ENCODE assay signal across 8 cellular contexts in the genomic region with DNA sequence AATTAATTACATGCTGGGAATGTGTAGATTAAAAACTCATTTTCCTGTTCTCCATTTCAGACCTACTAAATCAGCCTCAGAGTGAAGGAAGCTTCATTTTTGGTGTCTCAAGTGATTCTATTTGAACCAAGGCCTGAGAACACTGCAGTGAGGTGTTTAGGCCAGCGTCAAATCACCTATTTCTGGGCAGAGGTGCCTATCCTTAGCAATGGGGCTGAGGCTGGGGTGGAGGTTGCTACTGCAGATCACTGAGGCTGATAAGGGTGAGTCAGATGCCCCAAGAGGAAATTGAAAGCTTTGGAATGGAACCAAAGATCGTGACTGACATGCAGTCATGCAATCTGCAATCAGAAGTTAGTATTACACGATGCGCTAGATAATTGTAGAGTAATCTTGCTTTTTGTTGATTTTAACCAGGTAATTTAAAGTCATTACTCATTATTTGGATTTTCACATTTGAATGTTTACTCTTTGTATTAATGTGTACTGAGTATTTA. TPM values are rescaled to one million over a fixed set of nuclear protein-coding genes. Genes with fewer than 3 reads are reported as not detected.
DNase-seq lines count a peak whose midpoint lies in the region; ATAC-seq and TF ChIP-seq lines count a peak whose summit lies in the region.

No MANE protein-coding gene starts in this region.

- H3K4me1 Mint-ChIP-seq in activated T-helper 1 cell treated with anti-CD3 and anti-CD28 coated beads, Interleukin-12 subunit alpha, Interleukin-12 subunit beta, Interleukin-2, Interleukin-4 antibody, amounts not matched to agents 30 ng/mL and 10 ng/mL and 1 ng/mL, durations not matched to agents 14 hours and 24 hours and 36 hours (ENCODE audit: low read depth) = peaks cover 61% of the 10 kb centered on the region
- no peaks in the 10 kb centered on the region for H3K4me1 Mint-ChIP-seq in glutamatergic neuron (ENCODE audit: low read depth, unreplicated experiment)

- no peaks in the 10 kb centered on the region for H3K36me3 ChIP-seq in HEK293 (ENCODE audit: control insufficient read depth in 2 of 2, insufficient read depth in 1 of 2, low read length in 2 of 2)

- no peak for ATAC-seq in GM18870 (IDR thresholded peaks at IDR 0.05; ENCODE audit: unreplicated experiment)
- ATAC-seq in GM21528 (IDR thresholded peaks at IDR 0.05; ENCODE audit: low FRiP score, unreplicated experiment) = no peak

- H3K36me3 Mint-ChIP-seq in activated T-helper 1 cell treated with anti-CD3 and anti-CD28 coated beads, Interleukin-12 subunit alpha, Interleukin-12 subunit beta, Interleukin-2, Interleukin-4 antibody, amounts not matched to agents 30 ng/mL and 10 ng/mL and 1 ng/mL, durations not matched to agents 14 hours and 24 hours and 36 hours (ENCODE audit: low read depth) = peaks cover 3% of the 10 kb centered on the region
- no peaks in the 10 kb centered on the region for H3K36me3 Mint-ChIP-seq in glutamatergic neuron (ENCODE audit: unreplicated experiment)

- H3K4me3 ChIP-seq in HEK293 (ENCODE audit: low read depth, low read length) = no peak overlapping the region; the same call in 1 of the 2 replicates

- CTCF ChIA-PET in HEK293 (lab: Yijun Ruan, JAX) = interaction anchor here (0.6 to 1.3 kb wide), 4 partner anchors 16 to 237 kb away, joined by 3 to 4 read pairs (median 4); no protein-coding TSS in a partner anchor

- peak overlapping the region; percentile 62 for H3K4me3 Mint-ChIP-seq in activated T-helper 1 cell treated with anti-CD3 and anti-CD28 coated beads, Interleukin-12 subunit alpha, Interleukin-12 subunit beta, Interleukin-2, Interleukin-4 antibody, amounts not matched to agents 30 ng/mL and 10 ng/mL and 1 ng/mL, durations not matched to agents 14 hours and 24 hours and 36 hours
- H3K4me3 Mint-ChIP-seq in glutamatergic neuron (ENCODE audit: unreplicated experiment) = no peak overlapping the region

- TF ChIP-seq CTCF in HEK293 (tag by site-specific recombination; IDR thresholded peaks at IDR 0.05) (no peak), glutamatergic neuron (IDR thresholded peaks at IDR 0.05; ENCODE audit: partially characterized antibody, unreplicated experiment) (no peak)

- peak overlapping the region; percentile 76 for H3K27ac ChIP-seq in HEK293 (ENCODE audit: extremely low read depth, low read depth, low read length)

- POLR2A ChIA-PET in HEK293 (lab: Yijun Ruan, JAX) = interaction anchor here (0.5 to 6.1 kb wide), 6 partner anchors 13 to 1343 kb away, joined by 3 to 59 read pairs (median 6); partner anchors contain the start of genes NFYB and TDG

- H3K27me3 Mint-ChIP-seq in activated T-helper 1 cell treated with anti-CD3 and anti-CD28 coated beads, Interleukin-12 subunit alpha, Interleukin-12 subunit beta, Interleukin-2, Interleukin-4 antibody, amounts not matched to agents 30 ng/mL and 10 ng/mL and 1 ng/mL, durations not matched to agents 14 hours and 24 hours and 36 hours (ENCODE audit: insufficient read depth) = peaks cover 7% of the 10 kb centered on the region
- H3K27me3 Mint-ChIP-seq in glutamatergic neuron (ENCODE audit: unreplicated experiment) = peaks cover 6% of the 10 kb centered on the region

- H3K9me3 Mint-ChIP-seq in activated T-helper 1 cell treated with anti-CD3 and anti-CD28 coated beads, Interleukin-12 subunit alpha, Interleukin-12 subunit beta, Interleukin-2, Interleukin-4 antibody, amounts not matched to agents 30 ng/mL and 10 ng/mL and 1 ng/mL, durations not matched to agents 14 hours and 24 hours and 36 hours = no peaks in the 10 kb centered on the region
- no peaks in the 10 kb centered on the region for H3K9me3 Mint-ChIP-seq in glutamatergic neuron (ENCODE audit: unreplicated experiment)

- H3K4me1 ChIP-seq in HEK293 (ENCODE audit: control insufficient read depth, insufficient read depth, low read length) = peaks cover 2% of the 10 kb centered on the region

- peak overlapping the region; percentile 64 for H3K27ac Mint-ChIP-seq in activated T-helper 1 cell treated with anti-CD3 and anti-CD28 coated beads, Interleukin-12 subunit alpha, Interleukin-12 subunit beta, Interleukin-2, Interleukin-4 antibody, amounts not matched to agents 30 ng/mL and 10 ng/mL and 1 ng/mL, durations not matched to agents 14 hours and 24 hours and 36 hours
- H3K27ac Mint-ChIP-seq in glutamatergic neuron (ENCODE audit: unreplicated experiment) = no peak overlapping the region

- DNase-seq in RKO (ENCODE audit: low spot score) (peak; percentile 88), glomerular endothelial cell (ENCODE audit: extremely low read depth, low read depth, low spot score) (peak; percentile 87), glutamatergic neuron (no peak)
- DNase-seq in activated T-helper 1 cell treated with anti-CD3 and anti-CD28 coated beads, Interleukin-12 subunit alpha, Interleukin-12 subunit beta, Interleukin-2, Interleukin-4 antibody, amounts not matched to agents 30 ng/mL and 10 ng/mL and 1 ng/mL, durations not matched to agents 14 hours and 24 hours and 36 hours (ENCODE audit: low spot score) = peak; percentile 59
- peak; percentile 79 for DNase-seq in stimulated activated CD4-positive, alpha-beta T cell treated with anti-CD3 and anti-CD28 coated beads, Interleukin-15, amount 100 ng/mL, for 24 hours

- no peaks in the 10 kb centered on the region for H3K9me3 ChIP-seq in HEK293 (ENCODE audit: control insufficient read depth, insufficient read depth, low read depth, low read length)

- intact Hi-C loops in activated T-helper 1 cell treated with anti-CD3 and anti-CD28 coated beads, Interleukin-12 subunit alpha, Interleukin-12 subunit beta, Interleukin-2, Interleukin-4 antibody, amounts not matched to agents 30 ng/mL and 10 ng/mL and 1 ng/mL, durations not matched to agents 14 hours and 24 hours and 36 hours (cut with micrococcal nuclease) = loop anchor here (1.0 to 5.0 kb wide), 6 partner anchors 66 to 1017 kb away; partner anchors contain the start of genes APPL2, CHST11 and EID3

TF ChIP-seq in HEK293, 187 proteins besides CTCF, POLR2A, EP300 and RAD21 (continues in another document):
- TF ChIP-seq REPIN1 (tag by site-specific recombination; IDR thresholded peaks at IDR 0.05; ENCODE audit: low read depth) (no peak), OVOL3 (tag by site-specific recombination; IDR thresholded peaks at IDR 0.05) (0 out of 2 replicates have a peak, but pooled peaks have one; percentile 62), ZNF747 (tag by site-specific recombination; IDR thresholded peaks at IDR 0.05) (no peak), BCL11B (tag by site-specific recombination; IDR thresholded peaks at IDR 0.05; ENCODE audit: low read depth) (peak; percentile 57; the same call in 1 of the 2 replicates), SCRT2 (tag by site-specific recombination; IDR thresholded peaks at IDR 0.05) (no peak), ZBTB1 (tag by site-specific recombination; IDR thresholded peaks at IDR 0.05) (0 out of 2 replicates have a peak, but pooled peaks have one; percentile 10), TSHZ1 (tag by site-specific recombination; IDR thresholded peaks at IDR 0.05; ENCODE audit: borderline replicate concordance) (peak; percentile 90; the same call in 1 of the 2 replicates), RBAK (tag by site-specific recombination; IDR thresholded peaks at IDR 0.05) (0 out of 2 replicates have a peak, but pooled peaks have one; percentile 30), ZNF600 (tag by site-specific recombination; IDR thresholded peaks at IDR 0.05) (peak; percentile 36; the same call in 1 of the 2 replicates)
- TF ChIP-seq, protein P1, sequence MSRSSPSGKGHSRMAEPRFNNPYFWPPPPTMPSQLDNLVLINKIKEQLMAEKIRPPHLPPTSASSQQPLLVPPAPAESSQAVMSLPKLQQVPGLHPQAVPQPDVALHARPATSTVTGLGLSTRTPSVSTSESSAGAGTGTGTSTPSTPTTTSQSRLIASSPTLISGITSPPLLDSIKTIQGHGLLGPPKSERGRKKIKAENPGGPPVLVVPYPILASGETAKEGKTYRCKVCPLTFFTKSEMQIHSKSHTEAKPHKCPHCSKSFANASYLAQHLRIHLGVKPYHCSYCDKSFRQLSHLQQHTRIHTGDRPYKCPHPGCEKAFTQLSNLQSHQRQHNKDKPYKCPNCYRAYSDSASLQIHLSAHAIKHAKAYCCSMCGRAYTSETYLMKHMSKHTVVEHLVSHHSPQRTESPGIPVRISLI (tag by site-specific recombination; IDR thresholded peaks at IDR 0.05) = peak; percentile 4; the same call in 1 of the 2 replicates

RNA-seq across cellular contexts. Expression of gene TXNRD1, which starts 4.4 kb away (rescaled TPM):
- 93.3 and 103 TPM in 2 replicates for total RNA-seq in activated T-helper 1 cell treated with anti-CD3 and anti-CD28 coated beads, Interleukin-12 subunit alpha, Interleukin-12 subunit beta, Interleukin-2, Interleukin-4 antibody, amounts not matched to agents 30 ng/mL and 10 ng/mL and 1 ng/mL, durations not matched to agents 14 hours and 24 hours and 36 hours
- total RNA-seq in glomerular endothelial cell (171 and 346 TPM in 2 replicates), glutamatergic neuron (ENCODE audit: unreplicated experiment) (81.1 TPM)
